ENCODE assay signal across 11 cellular contexts in genomic region chr7:102583495-102583894, GRCh38. TPM values are rescaled to one million over a fixed set of nuclear protein-coding genes. Genes with fewer than 3 reads are reported as not detected.
DNase-seq lines count a peak whose midpoint lies in the region; ATAC-seq, FAIRE-seq and TF ChIP-seq lines count a peak whose summit lies in the region.
"Not testable (repeated sequence)": the region's sequence is repeated elsewhere in the genome, so short reads cannot be mapped to it uniquely, and the experiment has no call there.
"Had no signal": no experiment of that assay in that cellular context is flagged by ENCODE, and none has a peak within 500 bp of the region (broad histone marks: within the 10 kb centered on the region; RNA-seq: fewer than 3 reads in every experiment).

No MANE protein-coding gene starts in this region.

- H3K27me3 ChIP-seq in HCT116 (ENCODE audit: insufficient read depth, low read length); PC-3 (ENCODE audit: low read length); K562 (ENCODE audit: control insufficient read depth in 2 of 2, insufficient read depth in 2 of 2, low read length in 2 of 2); foreskin keratinocyte: not testable (repeated sequence)

- not testable (repeated sequence) for TF ChIP-seq CTCF in HCT116 (IDR thresholded peaks at IDR 0.05 in 2 of 3, conservative IDR thresholded peaks at IDR 0.05 in 1 of 3; ENCODE audit: borderline replicate concordance in 1 of 3, insufficient read depth in 1 of 3, low read depth in 2 of 3, low read length in 2 of 3); PC-3 (conservative IDR thresholded peaks at IDR 0.05; ENCODE audit: low read depth, low read length); K562 (IDR thresholded peaks at IDR 0.05 in 2 of 3, conservative IDR thresholded peaks at IDR 0.05 in 1 of 3; ENCODE audit: insufficient read depth in 2 of 3, low read depth in 1 of 3, low read length in 3 of 3); foreskin keratinocyte (conservative IDR thresholded peaks at IDR 0.05); mucosa of descending colon (IDR thresholded peaks at IDR 0.05)

- H3K9ac ChIP-seq in HCT116 (ENCODE audit: low read length); PC-3 (ENCODE audit: low read length); K562 (ENCODE audit: insufficient read depth in 1 of 2, low read depth in 2 of 2, low read length in 2 of 2): not testable (repeated sequence)

- H3K9me2 ChIP-seq in HCT116 (ENCODE audit: insufficient read depth); PC-3 (replicated peaks; ENCODE audit: low read length): not testable (repeated sequence)

- H3K4me2 ChIP-seq in HCT116 (ENCODE audit: low read length); PC-3 (ENCODE audit: low read length); K562 (ENCODE audit: insufficient read depth, low read length): not testable (repeated sequence)

- H3F3A ChIP-seq in PC-3 (ENCODE audit: low read length, unreplicated experiment), result not testable (repeated sequence)

- not testable (repeated sequence) for H3K9me1 ChIP-seq in K562 (ENCODE audit: control insufficient read depth, insufficient read depth, low read length)

- not testable (repeated sequence) for H2AFZ ChIP-seq in HCT116 (ENCODE audit: low read depth, low read length, poor library complexity, severe bottlenecking); PC-3 (ENCODE audit: low read length); K562 (ENCODE audit: low read depth, low read length)

- intact Hi-C loops in HCT116 (cut with micrococcal nuclease); PC-3 (cut with micrococcal nuclease); K562 (cut with micrococcal nuclease); mucosa of descending colon (cut with DNase I, micrococcal nuclease): not testable (repeated sequence)

- not testable (repeated sequence) for H3K4me3 ChIP-seq in HCT116 (replicated peaks in 1 of 2; ENCODE audit: low read depth in 1 of 2, low read length in 2 of 2); PC-3 (ENCODE audit: low read length); K562; mucosa of descending colon

- not testable (repeated sequence) for DNase-seq in HCT116 (ENCODE audit: low read depth, low spot score); PC-3; K562 (ENCODE audit: extremely low read depth in 1 of 4, low spot score in 3 of 4); foreskin keratinocyte; mucosa of descending colon

- not testable (repeated sequence) for H3K27ac ChIP-seq in HCT116 (ENCODE audit: low read depth, low read length); PC-3 (ENCODE audit: low read length); K562 (ENCODE audit: extremely low read depth, low read depth, low read length); foreskin keratinocyte

- not testable (repeated sequence) for FAIRE-seq in K562 (lab: Jason Lieb, UNC)

- not testable (repeated sequence) for H4K20me1 ChIP-seq in HCT116 (ENCODE audit: insufficient read depth); PC-3 (ENCODE audit: low read length); K562 (replicated peaks; ENCODE audit: control insufficient read depth, insufficient read depth, low read length)

- BruUV-seq in HCT116 (replicated peaks; lab: Mats Ljungman, UMichigan); PC-3 (replicated peaks; lab: Mats Ljungman, UMichigan); K562 (replicated peaks; lab: Mats Ljungman, UMichigan): not testable (repeated sequence)

- not testable (repeated sequence) for H3K36me3 ChIP-seq in HCT116 (ENCODE audit: control insufficient read depth in 1 of 2, insufficient read depth in 2 of 2, low read length in 2 of 2); PC-3 (ENCODE audit: low read depth, low read length); K562 (ENCODE audit: control insufficient read depth, insufficient read depth, low read length); mucosa of descending colon (ENCODE audit: low read depth)

- no CpG with 5 or more reads among the region's 5 CpGs for WGBS in K562 (ENCODE audit: insufficient coverage, low coverage, missing lambda C conversion rate)

- not testable (repeated sequence) for TF ChIP-seq RAD21 in HCT116 (IDR thresholded peaks at IDR 0.05; ENCODE audit: low read depth); K562 (CRISPR knock-in tag; conservative IDR thresholded peaks at IDR 0.05 in 1 of 2, IDR thresholded peaks at IDR 0.05 in 1 of 2)

- RAD21 ChIA-PET in HCT116 (lab: Charles Lee; ENCODE audit: low non-redundant PET in 1 of 2, low total read pairs in 2 of 2, uncharacterized antibody in 2 of 2, unreplicated experiment in 2 of 2), result not testable (repeated sequence)

- H3K79me2 ChIP-seq in HCT116 (ENCODE audit: insufficient read depth, low read length); PC-3 (ENCODE audit: low read length); K562 (ENCODE audit: control insufficient read depth, insufficient read depth, low read length): not testable (repeated sequence)

- POLR2A ChIA-PET in HCT116 (lab: Charles Lee); PC-3 (lab: Charles Lee; ENCODE audit: unreplicated experiment); K562 (lab: Yijun Ruan, JAX): not testable (repeated sequence)

- ATAC-seq in HCT116 (peak; percentile 76), PC-3 (peak; percentile 71), K562 (peak; percentile 89), foreskin keratinocyte (peak; percentile 56), mucosa of descending colon (peak; percentile 13)

- TF ChIP-seq EP300 in K562 (IDR thresholded peaks at IDR 0.05; ENCODE audit: low read length), result not testable (repeated sequence)

- in situ Hi-C loops in K562 (cut with MboI), result not testable (repeated sequence)

- not testable (repeated sequence) for H3K9me3 ChIP-seq in HCT116 (ENCODE audit: control insufficient read depth in 1 of 2, insufficient read depth in 1 of 2, low read depth in 1 of 2, low read length in 2 of 2); PC-3 (ENCODE audit: low read length); K562 (replicated peaks; ENCODE audit: control insufficient read depth, insufficient read depth, low read depth, low read length); mucosa of descending colon

- CTCF ChIA-PET in HCT116 (lab: Charles Lee); PC-3 (lab: Charles Lee); K562 (lab: Yijun Ruan, JAX; ENCODE audit: low intra/inter-chr PET ratio): not testable (repeated sequence)

- TF ChIP-seq POLR2A in HCT116 (IDR thresholded peaks at IDR 0.05; ENCODE audit: borderline replicate concordance, extremely low read depth, insufficient read depth, insufficient read length); K562 (conservative IDR thresholded peaks at IDR 0.05): not testable (repeated sequence)

- H3K4me1 ChIP-seq in HCT116 (ENCODE audit: control insufficient read depth in 1 of 2, insufficient read depth in 2 of 2, low read length in 2 of 2); PC-3 (ENCODE audit: insufficient read depth, low read length); K562 (replicated peaks in 1 of 2; ENCODE audit: control insufficient read depth in 2 of 2, insufficient read depth in 2 of 2, low read length in 2 of 2); foreskin keratinocyte; mucosa of descending colon (ENCODE audit: low read depth): not testable (repeated sequence)

RNA-seq across cellular contexts. Expression of gene POLR2J3, which starts 11.1 kb away (rescaled TPM):
- 14.0 TPM for total RNA-seq in HCT116 (2021; ENCODE audit: unreplicated experiment)
- 13.4 and 16.4 TPM in 2 replicates for polyA plus RNA-seq in HCT116 (2012)
- 14.5 and 35.2 TPM in 2 replicates for total RNA-seq in PC-3 (2014; rRNA removed)
- 669 and 806 TPM in 2 replicates for total RNA-seq in K562 (2011; cell fraction: chromatin; rRNA removed; ENCODE audit: low replicate concordance)
- 366 and 414 TPM in 2 replicates for total RNA-seq in K562 (2011; cell fraction: nucleolus; rRNA removed)
- 540 and 610 TPM in 2 replicates for total RNA-seq in K562 (2011; cell fraction: nucleoplasm; rRNA removed)
- 30.9 and 39.3 TPM in 2 replicates for total RNA-seq in K562 (2014; rRNA removed)
- 112 and 146 TPM in 2 replicates for total RNA-seq in K562 (2014; rRNA removed; fragmentation: Illumina TruSeq; extraction: Trizol)
- total RNA-seq in K562 (2015; rRNA removed; fragmentation: Illumina TruSeq; extraction: Trizol), result 121 and 126 TPM in 2 replicates
- total RNA-seq in K562 (2021), result 35.4 and 35.5 TPM in 2 replicates
- 58.5 and 107 TPM in 2 replicates for polyA plus RNA-seq in K562 (2011; rRNA removed)
- polyA plus RNA-seq in K562 (2011; cell fraction: cytosol; rRNA removed), result 39.7 and 49.1 TPM in 2 replicates
- polyA plus RNA-seq in K562 (2011; cell fraction: nucleus; rRNA removed), result 127 and 175 TPM in 2 replicates
- 56.0 and 88.4 TPM in 2 replicates for polyA plus RNA-seq in K562 (2012)
- polyA plus RNA-seq in K562 (2014; fragmentation: Illumina TruSeq; extraction: Trizol), result 114 and 170 TPM in 2 replicates
- polyA plus RNA-seq in K562 (2014; fragmentation: Nextera tagmentation; extraction: Ambion mirVana), result 10 to 100 TPM; 59.6 to 62.9 TPM
- 38.5 and 44.8 TPM in 2 replicates for polyA plus RNA-seq in K562 (2014; rRNA removed)
- 79.3 and 93.4 TPM in 2 replicates for polyA minus RNA-seq in K562 (2011; rRNA and poly(A)+ RNA removed)
- 19.3 and 26.9 TPM in 2 replicates for polyA minus RNA-seq in K562 (2011; cell fraction: cytosol; rRNA and poly(A)+ RNA removed)
- 143 and 182 TPM in 2 replicates for polyA minus RNA-seq in K562 (2011; cell fraction: nucleus; rRNA and poly(A)+ RNA removed)
- total RNA-seq in foreskin keratinocyte, result 22.0 and 30.0 TPM in 2 replicates
- 65.2 and 69.6 TPM in 2 replicates for polyA plus RNA-seq in foreskin keratinocyte
- total RNA-seq in mucosa of descending colon, result 10 to 100 TPM; 23.7 to 43.7 (median 27.5) TPM

RNA-seq across cellular contexts. Expression of gene SPDYE2, which starts 32.5 kb away (rescaled TPM):
- total RNA-seq in HCT116 (2021; ENCODE audit: unreplicated experiment) (not detected), PC-3 (2014; rRNA removed) (not detected in 2 replicates), K562 (2014; rRNA removed) (not detected in 2 replicates), K562 (2014; rRNA removed; fragmentation: Illumina TruSeq; extraction: Trizol) (not detected in 2 replicates), K562 (2015; rRNA removed; fragmentation: Illumina TruSeq; extraction: Trizol) (not detected in 2 replicates), K562 (2021) (not detected in 2 replicates), foreskin keratinocyte (not detected in 2 replicates), mucosa of descending colon (not detected)
- 0.12 and 1.2 TPM in 2 replicates for polyA plus RNA-seq in HCT116 (2012)
- total RNA-seq in K562 (2011; cell fraction: chromatin; rRNA removed; ENCODE audit: low replicate concordance), result 0.37 TPM in 1 of 2 replicates, not detected in the other
- total RNA-seq in K562 (2011; cell fraction: nucleolus; rRNA removed), result not detected in 2 replicates
- not detected in 2 replicates for total RNA-seq in K562 (2011; cell fraction: nucleoplasm; rRNA removed)
- polyA plus RNA-seq in K562 (2011; rRNA removed) (not detected in 2 replicates), K562 (2014; fragmentation: Illumina TruSeq; extraction: Trizol) (not detected in 2 replicates), K562 (2014; fragmentation: Nextera tagmentation; extraction: Ambion mirVana) (under 1 TPM; 0.34 to 0.76 TPM), K562 (2014; rRNA removed) (not detected in 2 replicates), foreskin keratinocyte (not detected in 2 replicates)
- polyA plus RNA-seq in K562 (2011; cell fraction: cytosol; rRNA removed), result not detected in 2 replicates
- polyA plus RNA-seq in K562 (2011; cell fraction: nucleus; rRNA removed), result not detected in 2 replicates
- 1.2 and 2.4 TPM in 2 replicates for polyA plus RNA-seq in K562 (2012)
- not detected in 2 replicates for polyA minus RNA-seq in K562 (2011; rRNA and poly(A)+ RNA removed)
- polyA minus RNA-seq in K562 (2011; cell fraction: cytosol; rRNA and poly(A)+ RNA removed), result not detected in 2 replicates
- not detected in 2 replicates for polyA minus RNA-seq in K562 (2011; cell fraction: nucleus; rRNA and poly(A)+ RNA removed)
- total RNA-seq: A172; Caco-2; Calu3; CD8-positive, alpha-beta T cell had no signal
- polyA plus RNA-seq: A549, BJ had no signal

RNA-seq across cellular contexts. Expression of gene RASA4, which starts 33.1 kb away (rescaled TPM):
- 18.3 TPM for total RNA-seq in HCT116 (2021; ENCODE audit: unreplicated experiment)
- 9.6 and 13.1 TPM in 2 replicates for polyA plus RNA-seq in HCT116 (2012)
- 6.7 and 15.8 TPM in 2 replicates for total RNA-seq in PC-3 (2014; rRNA removed)
- 42.6 and 152 TPM in 2 replicates for total RNA-seq in K562 (2011; cell fraction: chromatin; rRNA removed; ENCODE audit: low replicate concordance)
- 83.8 and 91.7 TPM in 2 replicates for total RNA-seq in K562 (2011; cell fraction: nucleolus; rRNA removed)
- total RNA-seq in K562 (2011; cell fraction: nucleoplasm; rRNA removed), result 49.6 and 54.0 TPM in 2 replicates
- 4.6 and 5.8 TPM in 2 replicates for total RNA-seq in K562 (2014; rRNA removed)
- total RNA-seq in K562 (2014; rRNA removed; fragmentation: Illumina TruSeq; extraction: Trizol), result 0.99 and 1.4 TPM in 2 replicates
- total RNA-seq in K562 (2015; rRNA removed; fragmentation: Illumina TruSeq; extraction: Trizol), result 1.9 and 2.8 TPM in 2 replicates
- total RNA-seq in K562 (2021), result 7.7 and 10.9 TPM in 2 replicates
- polyA plus RNA-seq in K562 (2011; rRNA removed), result 4.8 and 7.7 TPM in 2 replicates
- 6.1 and 7.5 TPM in 2 replicates for polyA plus RNA-seq in K562 (2011; cell fraction: cytosol; rRNA removed)
- 27.4 and 60.3 TPM in 2 replicates for polyA plus RNA-seq in K562 (2011; cell fraction: nucleus; rRNA removed)
- polyA plus RNA-seq in K562 (2012), result 6.3 and 11.2 TPM in 2 replicates
- 2.8 and 4.3 TPM in 2 replicates for polyA plus RNA-seq in K562 (2014; fragmentation: Illumina TruSeq; extraction: Trizol)
- polyA plus RNA-seq in K562 (2014; fragmentation: Nextera tagmentation; extraction: Ambion mirVana), result under 1 TPM; 0.36 to 0.52 TPM
- polyA plus RNA-seq in K562 (2014; rRNA removed), result 6.1 and 8.7 TPM in 2 replicates
- polyA minus RNA-seq in K562 (2011; rRNA and poly(A)+ RNA removed), result 9.8 and 18.0 TPM in 2 replicates
- polyA minus RNA-seq in K562 (2011; cell fraction: cytosol; rRNA and poly(A)+ RNA removed), result 8.4 and 12.8 TPM in 2 replicates
- polyA minus RNA-seq in K562 (2011; cell fraction: nucleus; rRNA and poly(A)+ RNA removed), result 23.4 and 27.2 TPM in 2 replicates
- total RNA-seq in foreskin keratinocyte, result 0.56 and 1.3 TPM in 2 replicates
- 0.92 and 0.99 TPM in 2 replicates for polyA plus RNA-seq in foreskin keratinocyte
- 10 to 100 TPM; 18.3 to 68.4 (median 21.5) TPM for total RNA-seq in mucosa of descending colon

RNA-seq across cellular contexts. Expression of gene UPK3BL2, which starts 40.0 kb away (rescaled TPM):
- 7.0 TPM for total RNA-seq in HCT116 (2021; ENCODE audit: unreplicated experiment)
- 2.7 and 4.0 TPM in 2 replicates for polyA plus RNA-seq in HCT116 (2012)
- total RNA-seq in PC-3 (2014; rRNA removed), result 22.5 and 25.7 TPM in 2 replicates
- total RNA-seq in K562 (2011; cell fraction: chromatin; rRNA removed; ENCODE audit: low replicate concordance), result 59.6 and 142 TPM in 2 replicates
- total RNA-seq in K562 (2011; cell fraction: nucleolus; rRNA removed), result 57.0 and 58.6 TPM in 2 replicates
- 63.1 and 82.7 TPM in 2 replicates for total RNA-seq in K562 (2011; cell fraction: nucleoplasm; rRNA removed)
- total RNA-seq in K562 (2014; rRNA removed), result 5.6 and 9.1 TPM in 2 replicates
- 3.4 and 3.7 TPM in 2 replicates for total RNA-seq in K562 (2014; rRNA removed; fragmentation: Illumina TruSeq; extraction: Trizol)
- 7.7 and 7.8 TPM in 2 replicates for total RNA-seq in K562 (2015; rRNA removed; fragmentation: Illumina TruSeq; extraction: Trizol)
- total RNA-seq in K562 (2021), result 17.0 and 17.6 TPM in 2 replicates
- 6.0 and 9.1 TPM in 2 replicates for polyA plus RNA-seq in K562 (2011; rRNA removed)
- 4.2 and 12.3 TPM in 2 replicates for polyA plus RNA-seq in K562 (2011; cell fraction: cytosol; rRNA removed)
- 38.0 and 69.8 TPM in 2 replicates for polyA plus RNA-seq in K562 (2011; cell fraction: nucleus; rRNA removed)
- 5.3 and 17.9 TPM in 2 replicates for polyA plus RNA-seq in K562 (2012)
- 7.9 and 11.4 TPM in 2 replicates for polyA plus RNA-seq in K562 (2014; fragmentation: Illumina TruSeq; extraction: Trizol)
- under 1 TPM in 1 of 2 experiments, not detected in 1; 0.77 TPM for polyA plus RNA-seq in K562 (2014; fragmentation: Nextera tagmentation; extraction: Ambion mirVana)
- 24.8 and 26.1 TPM in 2 replicates for polyA plus RNA-seq in K562 (2014; rRNA removed)
- 1.1 and 3.8 TPM in 2 replicates for polyA minus RNA-seq in K562 (2011; rRNA and poly(A)+ RNA removed)
- 2.5 and 7.6 TPM in 2 replicates for polyA minus RNA-seq in K562 (2011; cell fraction: cytosol; rRNA and poly(A)+ RNA removed)
- polyA minus RNA-seq in K562 (2011; cell fraction: nucleus; rRNA and poly(A)+ RNA removed), result 4.0 and 5.5 TPM in 2 replicates
- 1.3 and 3.1 TPM in 2 replicates for total RNA-seq in foreskin keratinocyte
- 1.5 and 5.2 TPM in 2 replicates for polyA plus RNA-seq in foreskin keratinocyte
- 10 to 100 TPM in 2 of 3 donors, 1 to 10 TPM in 1; 9.7 to 23.9 (median 18.7) TPM for total RNA-seq in mucosa of descending colon

RNA-seq across cellular contexts. Expression of gene UPK3BL1, which starts 59.1 kb away (rescaled TPM):
- total RNA-seq in HCT116 (2021; ENCODE audit: unreplicated experiment), result 7.1 TPM
- polyA plus RNA-seq in HCT116 (2012), result 12.0 and 13.4 TPM in 2 replicates
- total RNA-seq in PC-3 (2014; rRNA removed), result 20.2 and 22.7 TPM in 2 replicates
- 81.0 and 155 TPM in 2 replicates for total RNA-seq in K562 (2011; cell fraction: chromatin; rRNA removed; ENCODE audit: low replicate concordance)
- 96.3 and 106 TPM in 2 replicates for total RNA-seq in K562 (2011; cell fraction: nucleolus; rRNA removed)
- 109 and 126 TPM in 2 replicates for total RNA-seq in K562 (2011; cell fraction: nucleoplasm; rRNA removed)
- total RNA-seq in K562 (2014; rRNA removed), result 14.0 and 23.2 TPM in 2 replicates
- 9.9 and 13.1 TPM in 2 replicates for total RNA-seq in K562 (2014; rRNA removed; fragmentation: Illumina TruSeq; extraction: Trizol)
- 21.7 and 23.5 TPM in 2 replicates for total RNA-seq in K562 (2015; rRNA removed; fragmentation: Illumina TruSeq; extraction: Trizol)
- total RNA-seq in K562 (2021), result 18.8 and 19.3 TPM in 2 replicates
- polyA plus RNA-seq in K562 (2011; rRNA removed), result 20.9 and 23.9 TPM in 2 replicates
- 9.3 and 14.3 TPM in 2 replicates for polyA plus RNA-seq in K562 (2011; cell fraction: cytosol; rRNA removed)
- 77.1 and 146 TPM in 2 replicates for polyA plus RNA-seq in K562 (2011; cell fraction: nucleus; rRNA removed)
- polyA plus RNA-seq in K562 (2012), result 15.2 and 55.9 TPM in 2 replicates
- 15.6 and 20.9 TPM in 2 replicates for polyA plus RNA-seq in K562 (2014; fragmentation: Illumina TruSeq; extraction: Trizol)
- 1 to 10 TPM; 3.9 to 7.5 TPM for polyA plus RNA-seq in K562 (2014; fragmentation: Nextera tagmentation; extraction: Ambion mirVana)
- 27.8 and 36.3 TPM in 2 replicates for polyA plus RNA-seq in K562 (2014; rRNA removed)
- polyA minus RNA-seq in K562 (2011; rRNA and poly(A)+ RNA removed), result 3.0 TPM in 1 of 2 replicates, not detected in the other
- polyA minus RNA-seq in K562 (2011; cell fraction: cytosol; rRNA and poly(A)+ RNA removed), result 9.5 and 15.5 TPM in 2 replicates
- 8.4 and 15.1 TPM in 2 replicates for polyA minus RNA-seq in K562 (2011; cell fraction: nucleus; rRNA and poly(A)+ RNA removed)
- 10.6 and 21.7 TPM in 2 replicates for total RNA-seq in foreskin keratinocyte
- polyA plus RNA-seq in foreskin keratinocyte, result 14.5 and 26.5 TPM in 2 replicates
- 10 to 100 TPM; 10.7 to 23.1 (median 12.3) TPM for total RNA-seq in mucosa of descending colon

Comparison
In these comparisons a context has a peak if more than half of its experiments do, and no peak if none do; other contexts are left out.
1. ATAC-seq: peak in every context shown above with its lines; median percentile 89 in K562; 76 in HCT116; 71 in PC-3; 56 in foreskin keratinocyte; 13 in mucosa of descending colon.